1 cellular context compared by ENCODE assay signal in genomic region chr12:123436017-123436964, GRCh38.
TF ChIP-seq lines count a peak whose summit lies in the region.

TSS of gene RILPL2 (minus strand) at chr12:123436684. CDS start at chr12:123436420, 264 bp downstream.

TF ChIP-seq in HEK293, 187 proteins besides CTCF, POLR2A, EP300 and RAD21 (continued from another document and continues in another):
- TF ChIP-seq ZNF280D (tag by site-specific recombination; IDR thresholded peaks at IDR 0.05) (no peak), ZBTB1 (tag by site-specific recombination; IDR thresholded peaks at IDR 0.05) (0 out of 2 replicates have a peak, but pooled peaks have one; percentile 5), ZNF394 (tag by site-specific recombination; IDR thresholded peaks at IDR 0.05; ENCODE audit: borderline replicate concordance) (peak; percentile 29; the same call in 1 of the 2 replicates), IKZF3 (tag by site-specific recombination; IDR thresholded peaks at IDR 0.05) (peak; percentile 52; the same call in 1 of the 2 replicates), ZNF645 (tag by site-specific recombination; IDR thresholded peaks at IDR 0.05) (no peak), ZNF624 (tag by site-specific recombination; IDR thresholded peaks at IDR 0.05) (no peak), ZNF555 (tag by site-specific recombination; conservative IDR thresholded peaks at IDR 0.05) (no peak), ZNF580 (tag by site-specific recombination; IDR thresholded peaks at IDR 0.05) (no peak), GLI2 (tag by site-specific recombination; IDR thresholded peaks at IDR 0.05; ENCODE audit: borderline replicate concordance, low read depth) (no peak), YY1 (tag by site-specific recombination; IDR thresholded peaks at IDR 0.05) (no peak), ZNF48 (tag by site-specific recombination; IDR thresholded peaks at IDR 0.05) (no peak), HOXD13 (CRISPR knock-in tag; IDR thresholded peaks at IDR 0.05; ENCODE audit: borderline replicate concordance) (no peak), ZNF2 (tag by site-specific recombination; IDR thresholded peaks at IDR 0.05) (0 out of 2 replicates have a peak, but pooled peaks have one; percentile 42), ZNF354C (tag by site-specific recombination; IDR thresholded peaks at IDR 0.05; ENCODE audit: borderline replicate concordance, low read depth) (no peak), ZNF266 (tag by site-specific recombination; IDR thresholded peaks at IDR 0.05; ENCODE audit: low read depth) (no peak), ZNF223 (tag by site-specific recombination; IDR thresholded peaks at IDR 0.05) (no peak), ZBTB21 (tag by site-specific recombination; IDR thresholded peaks at IDR 0.05) (no peak), ZNF10 (tag by site-specific recombination; IDR thresholded peaks at IDR 0.05) (no peak), ZNF610 (tag by site-specific recombination; IDR thresholded peaks at IDR 0.05; ENCODE audit: borderline replicate concordance) (peak; percentile 13; the same call in 1 of the 2 replicates), PRDM6 (tag by site-specific recombination; IDR thresholded peaks at IDR 0.05) (no peak), ZNF701 (tag by site-specific recombination; IDR thresholded peaks at IDR 0.05) (no peak), ZNF133 (tag by site-specific recombination; IDR thresholded peaks at IDR 0.05) (no peak), ZNF211 (tag by site-specific recombination; IDR thresholded peaks at IDR 0.05; ENCODE audit: low read depth) (no peak), ZNF707 (tag by site-specific recombination; IDR thresholded peaks at IDR 0.05) (no peak), KLF9 (tag by site-specific recombination; IDR thresholded peaks at IDR 0.05; ENCODE audit: low read depth) (peak; percentile 53; the same call in 1 of the 2 replicates), PRDM10 (tag by site-specific recombination; IDR thresholded peaks at IDR 0.05) (peak; percentile 69; the same call in 1 of the 2 replicates), KLF8 (tag by site-specific recombination; IDR thresholded peaks at IDR 0.05) (peak; percentile 80; the same call in 1 of the 2 replicates), ZNF114 (tag by site-specific recombination; IDR thresholded peaks at IDR 0.05) (no peak), ZNF292 (tag by site-specific recombination; IDR thresholded peaks at IDR 0.05; ENCODE audit: borderline replicate concordance, low read depth) (no peak), ZNF169 (tag by site-specific recombination; IDR thresholded peaks at IDR 0.05) (no peak), ZNF366 (tag by site-specific recombination; conservative IDR thresholded peaks at IDR 0.05) (peak; percentile 52; the same call in 1 of the 2 replicates), ZNF549 (tag by site-specific recombination; IDR thresholded peaks at IDR 0.05) (no peak), ZNF16 (tag by site-specific recombination; IDR thresholded peaks at IDR 0.05; ENCODE audit: low read depth) (no peak), HIC1 (tag by site-specific recombination; IDR thresholded peaks at IDR 0.05) (no peak), ZNF785 (tag by site-specific recombination; IDR thresholded peaks at IDR 0.05) (no peak), SP2 (tag by site-specific recombination; IDR thresholded peaks at IDR 0.05) (peak; percentile 89), ZNF202 (tag by site-specific recombination; IDR thresholded peaks at IDR 0.05; ENCODE audit: borderline replicate concordance) (no peak), ZNF37A (tag by site-specific recombination; IDR thresholded peaks at IDR 0.05) (no peak), ZNF560 (tag by site-specific recombination; IDR thresholded peaks at IDR 0.05; ENCODE audit: borderline replicate concordance) (no peak), ATF2 (tag by site-specific recombination; IDR thresholded peaks at IDR 0.05; ENCODE audit: low read depth) (no peak), INSM2 (tag by site-specific recombination; IDR thresholded peaks at IDR 0.05) (no peak), EGR2 (tag by site-specific recombination; IDR thresholded peaks at IDR 0.05; ENCODE audit: low read depth) (peak; percentile 53; the same call in 1 of the 2 replicates), ZNF621 (tag by site-specific recombination; IDR thresholded peaks at IDR 0.05) (no peak), GFI1B (tag by site-specific recombination; IDR thresholded peaks at IDR 0.05) (no peak), ZNF76 (tag by site-specific recombination; IDR thresholded peaks at IDR 0.05; ENCODE audit: borderline replicate concordance, low read depth) (no peak; the same call in 1 of the 2 replicates), ZBTB44 (tag by site-specific recombination; IDR thresholded peaks at IDR 0.05) (0 out of 2 replicates have a peak, but pooled peaks have one; percentile 22)
